2 cellular contexts compared by ENCODE assay signal in genomic region chr10:94613-95012, GRCh38.
TF ChIP-seq lines count a peak whose summit lies in the region.

No MANE protein-coding gene starts in this region.

TF ChIP-seq in HepG2, 621 proteins besides CTCF, POLR2A, EP300 and RAD21:
- TF ChIP-seq ZNF431 (CRISPR knock-in tag; IDR thresholded peaks at IDR 0.05; ENCODE audit: borderline replicate concordance, low read depth) (peak; percentile 61; the same call in 1 of the 2 replicates), ZFP1 (CRISPR knock-in tag; IDR thresholded peaks at IDR 0.05) (no peak)

TF ChIP-seq in K562, 482 proteins besides CTCF, POLR2A, EP300 and RAD21:
- TF ChIP-seq SMAD2 (IDR thresholded peaks at IDR 0.05; ENCODE audit: low read depth, low read length) (no peak), GATA2 (CRISPR knock-in tag; IDR thresholded peaks at IDR 0.05) (no peak), ZNF431 (CRISPR knock-in tag; IDR thresholded peaks at IDR 0.05) (peak; percentile 93), ZNF146 (CRISPR knock-in tag; IDR thresholded peaks at IDR 0.05; ENCODE audit: unreplicated experiment) (no peak)
TF ChIP-seq in K562: peak in this region for 1.
